12 cellular contexts compared by ENCODE assay signal in the genomic region with DNA sequence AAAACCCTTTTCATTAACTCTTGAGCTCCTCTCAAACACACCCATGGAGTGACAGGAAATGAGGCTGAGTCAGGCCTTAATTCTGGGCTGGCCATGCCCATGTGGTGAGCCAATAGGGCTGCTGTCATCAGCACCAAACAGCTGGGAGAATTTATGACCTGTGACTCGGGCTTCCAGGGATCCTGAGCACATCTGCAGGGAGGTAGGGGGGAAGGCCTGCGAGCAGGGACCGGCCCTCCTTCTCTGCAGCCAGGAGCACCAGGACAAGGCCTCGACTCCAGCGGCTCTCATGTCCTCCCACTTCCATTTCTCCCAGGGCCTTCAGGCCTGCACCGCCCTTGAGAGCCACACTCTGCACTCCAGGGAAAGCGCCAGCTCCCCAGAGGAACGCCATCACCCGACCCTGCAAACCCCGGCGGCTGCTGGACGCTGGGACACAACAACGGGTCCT. TPM values are rescaled to one million over a fixed set of nuclear protein-coding genes. Genes with fewer than 3 reads are reported as not detected.
DNase-seq lines count a peak whose midpoint lies in the region; ATAC-seq and TF ChIP-seq lines count a peak whose summit lies in the region.
"Had no signal": no experiment of that assay in that cellular context is flagged by ENCODE, and none has a peak within 500 bp of the region (broad histone marks: within the 10 kb centered on the region; RNA-seq: fewer than 3 reads in every experiment).

No MANE protein-coding gene starts in this region.

- H3K36me3 ChIP-seq in left ventricle myocardium inferior (no peaks in the 10 kb centered on the region), adipocyte (ENCODE audit: control insufficient read depth, insufficient read depth, low read length, severe bottlenecking) (no peaks in the 10 kb centered on the region)
- H3K36me3 ChIP-seq: spleen had no signal

- H3K36me3 Mint-ChIP-seq in CD4-positive, alpha-beta T cell (ENCODE audit: low read depth) = no peaks in the 10 kb centered on the region
- peaks cover 13% of the 10 kb centered on the region for H3K36me3 Mint-ChIP-seq in endothelial cell (ENCODE audit: low read depth, unreplicated experiment)
- no peaks in the 10 kb centered on the region for H3K36me3 Mint-ChIP-seq in activated CD4-positive, alpha-beta memory T cell treated with anti-CD3 and anti-CD28 coated beads for 36 hours

- DNase-seq in Right ventricle myocardium inferior (ENCODE audit: missing footprints) = peak; percentile 50
- no peak for DNase-seq in left ventricle myocardium inferior
- peak; percentile 40 for DNase-seq in adipocyte (ENCODE audit: low read depth)
- DNase-seq in kidney tubule cell (ENCODE audit: low spot score) = peak; percentile 79
- no peak for DNase-seq in CD4-positive, alpha-beta T cell
- no peak for DNase-seq in endothelial cell (ENCODE audit: low spot score)
- DNase-seq in superior temporal gyrus (ENCODE audit: extremely low spot score) = no peak
- no peak for DNase-seq in activated CD4-positive, alpha-beta memory T cell treated with anti-CD3 and anti-CD28 coated beads for 36 hours
- DNase-seq: caudate nucleus, KBM-7, spleen had no signal

- POLR2A ChIA-PET in CD4-positive, alpha-beta T cell (lab: Charles Lee) = no interaction called here
- POLR2A ChIA-PET in activated CD4-positive, alpha-beta memory T cell treated with anti-CD3 and anti-CD28 coated beads for 36 hours (lab: Charles Lee) = no interaction called here

- H3K4me1 ChIP-seq in left ventricle myocardium inferior = no peaks in the 10 kb centered on the region
- H3K4me1 ChIP-seq in adipocyte (ENCODE audit: control insufficient read depth, insufficient read depth, low read length) = peaks cover 13% of the 10 kb centered on the region
- H3K4me1 ChIP-seq: spleen had no signal

- H3K27me3 Mint-ChIP-seq in CD4-positive, alpha-beta T cell = no peaks in the 10 kb centered on the region
- peaks cover 5% of the 10 kb centered on the region for H3K27me3 Mint-ChIP-seq in endothelial cell (ENCODE audit: unreplicated experiment)
- no peaks in the 10 kb centered on the region for H3K27me3 Mint-ChIP-seq in activated CD4-positive, alpha-beta memory T cell treated with anti-CD3 and anti-CD28 coated beads for 36 hours
- H3K27me3 Mint-ChIP-seq: stimulated activated naive CD8-positive, alpha-beta T cell treated with anti-CD3 and anti-CD28 coated beads, Interleukin-15, Interleukin-2, amounts not matched to agents 100 ng/mL and 50 ng/mL, for 24 hours had no signal

- H3K27me3 ChIP-seq in left ventricle myocardium inferior (ENCODE audit: low read depth) (peaks cover 65% of the 10 kb centered on the region), adipocyte (replicated peaks; ENCODE audit: control insufficient read depth, insufficient read depth, low read length) (peaks cover 10% of the 10 kb centered on the region)
- H3K27me3 ChIP-seq in CD4-positive, alpha-beta T cell (ENCODE audit: control insufficient read depth, insufficient read depth, low read length) = no peaks in the 10 kb centered on the region

- H3K9me3 Mint-ChIP-seq in CD4-positive, alpha-beta T cell = no peaks in the 10 kb centered on the region
- no peaks in the 10 kb centered on the region for H3K9me3 Mint-ChIP-seq in endothelial cell (ENCODE audit: unreplicated experiment)
- H3K9me3 Mint-ChIP-seq in activated CD4-positive, alpha-beta memory T cell treated with anti-CD3 and anti-CD28 coated beads for 36 hours = no peaks in the 10 kb centered on the region
- H3K9me3 Mint-ChIP-seq: stimulated activated naive CD8-positive, alpha-beta T cell treated with anti-CD3 and anti-CD28 coated beads, Interleukin-15, Interleukin-2, amounts not matched to agents 100 ng/mL and 50 ng/mL, for 24 hours had no signal

- no peak overlapping the region for H3K27ac Mint-ChIP-seq in CD4-positive, alpha-beta T cell
- no peak overlapping the region for H3K27ac Mint-ChIP-seq in endothelial cell (ENCODE audit: unreplicated experiment)
- no peak overlapping the region for H3K27ac Mint-ChIP-seq in activated CD4-positive, alpha-beta memory T cell treated with anti-CD3 and anti-CD28 coated beads for 36 hours
- H3K27ac Mint-ChIP-seq: stimulated activated naive CD8-positive, alpha-beta T cell treated with anti-CD3 and anti-CD28 coated beads, Interleukin-15, Interleukin-2, amounts not matched to agents 100 ng/mL and 50 ng/mL, for 24 hours had no signal

- no peak overlapping the region for H3K9ac ChIP-seq in adipocyte (ENCODE audit: low read length)

- intact Hi-C loops in Right ventricle myocardium inferior (cut with DNase I) = no loop called here
- intact Hi-C loops in left ventricle myocardium inferior (cut with micrococcal nuclease) = no loop called here
- intact Hi-C loops in CD4-positive, alpha-beta T cell (cut with DNase I, micrococcal nuclease) = no loop called here
- intact Hi-C loops in activated CD4-positive, alpha-beta memory T cell treated with anti-CD3 and anti-CD28 coated beads for 36 hours (cut with micrococcal nuclease) = no loop called here

- no peak for ATAC-seq in Right ventricle myocardium inferior
- ATAC-seq in CD4-positive, alpha-beta T cell (ENCODE audit: poor library complexity) = no peak

- H3K27ac ChIP-seq in left ventricle myocardium inferior (replicated peaks) = no peak overlapping the region
- H3K27ac ChIP-seq in CD4-positive, alpha-beta T cell (ENCODE audit: low read depth, low read length) = no peak overlapping the region
- H3K27ac ChIP-seq: spleen had no signal

- CTCF ChIA-PET in CD4-positive, alpha-beta T cell (lab: Charles Lee) = no interaction called here
- CTCF ChIA-PET in activated CD4-positive, alpha-beta memory T cell treated with anti-CD3 and anti-CD28 coated beads for 36 hours (lab: Charles Lee) = interaction anchor here (0.7 to 1.3 kb wide), 2 partner anchors 379 to 468 kb away, joined by 3 to 4 read pairs; no protein-coding TSS in a partner anchor

- TF ChIP-seq CTCF in left ventricle myocardium inferior (IDR thresholded peaks at IDR 0.05; ENCODE audit: borderline replicate concordance) (no peak), endothelial cell (IDR thresholded peaks at IDR 0.05; ENCODE audit: unreplicated experiment) (no peak)
- TF ChIP-seq CTCF in CD4-positive, alpha-beta T cell (IDR thresholded peaks at IDR 0.05) = no peak

- no peak overlapping the region for H3K4me3 ChIP-seq in left ventricle myocardium inferior
- H3K4me3 ChIP-seq in adipocyte (ENCODE audit: low read length) = no peak overlapping the region
- H3K4me3 ChIP-seq: spleen had no signal

- H3K4me3 Mint-ChIP-seq in CD4-positive, alpha-beta T cell = no peak overlapping the region
- H3K4me3 Mint-ChIP-seq in endothelial cell (ENCODE audit: unreplicated experiment) = no peak overlapping the region
- H3K4me3 Mint-ChIP-seq in activated CD4-positive, alpha-beta memory T cell treated with anti-CD3 and anti-CD28 coated beads for 36 hours = no peak overlapping the region
- H3K4me3 Mint-ChIP-seq: stimulated activated naive CD8-positive, alpha-beta T cell treated with anti-CD3 and anti-CD28 coated beads, Interleukin-15, Interleukin-2, amounts not matched to agents 100 ng/mL and 50 ng/mL, for 24 hours had no signal

- H3K9me3 ChIP-seq in left ventricle myocardium inferior (replicated peaks) (no peaks in the 10 kb centered on the region), adipocyte (ENCODE audit: control insufficient read depth, low read length) (no peaks in the 10 kb centered on the region)
- no peaks in the 10 kb centered on the region for H3K9me3 ChIP-seq in CD4-positive, alpha-beta T cell (ENCODE audit: control insufficient read depth, low read length)
- H3K9me3 ChIP-seq: spleen had no signal

- H3K4me1 Mint-ChIP-seq in CD4-positive, alpha-beta T cell (ENCODE audit: low read depth) = no peaks in the 10 kb centered on the region
- H3K4me1 Mint-ChIP-seq in endothelial cell (ENCODE audit: unreplicated experiment) = peaks cover 14% of the 10 kb centered on the region
- no peaks in the 10 kb centered on the region for H3K4me1 Mint-ChIP-seq in activated CD4-positive, alpha-beta memory T cell treated with anti-CD3 and anti-CD28 coated beads for 36 hours (ENCODE audit: low read depth)

RNA-seq across cellular contexts. Expression of gene RIPK4, which starts 14.6 kb away (rescaled TPM):
- 0.08 TPM for total RNA-seq in Right ventricle myocardium inferior
- 0.11 TPM for total RNA-seq in left ventricle myocardium inferior
- total RNA-seq in CD4-positive, alpha-beta T cell = 1 to 10 TPM; 2.5 to 3.0 TPM
- 9.6 TPM for total RNA-seq in endothelial cell (ENCODE audit: unreplicated experiment)
- total RNA-seq in activated CD4-positive, alpha-beta memory T cell treated with anti-CD3 and anti-CD28 coated beads for 36 hours = under 1 TPM; 0.10 to 0.24 TPM
- total RNA-seq: spleen had no signal

Comparison
In these comparisons a context has a peak if more than half of its experiments do, and no peak if none do; other contexts are left out.
1. DNase-seq: peak in Right ventricle myocardium inferior (single experiment), adipocyte (single experiment) and kidney tubule cell (single experiment); none in left ventricle myocardium inferior (single experiment), CD4-positive, alpha-beta T cell (0 of 10), endothelial cell (single experiment), superior temporal gyrus (single experiment) and activated CD4-positive, alpha-beta memory T cell treated with anti-CD3 and anti-CD28 coated beads for 36 hours (single experiment).